Comparison of ENCODE assay signal across 1 cellular context in the genomic region with DNA sequence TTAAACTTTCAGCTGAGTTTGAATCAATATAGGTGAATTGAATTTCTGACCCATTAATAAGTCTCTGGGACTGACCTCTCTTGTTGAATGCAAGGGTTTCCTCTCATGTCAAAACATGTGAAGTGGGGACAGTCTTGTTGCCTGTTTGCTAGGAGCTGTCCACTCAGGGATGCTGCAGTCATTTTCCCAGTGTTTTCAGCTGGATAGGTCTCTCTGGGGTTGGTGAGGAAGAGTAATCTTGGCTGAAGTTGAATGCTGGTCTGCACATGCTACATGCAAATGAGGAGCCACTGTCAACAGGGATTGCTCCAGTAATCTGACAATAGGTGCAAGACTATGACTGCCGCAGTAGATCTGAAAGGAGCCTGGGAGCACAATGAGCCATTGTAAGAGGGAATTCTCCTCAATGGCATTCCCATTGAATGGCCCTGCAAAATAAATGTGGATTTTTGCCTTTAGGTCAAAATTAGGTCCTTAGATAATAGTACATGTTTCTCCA.
TF ChIP-seq lines count a peak whose summit lies in the region.

No MANE protein-coding gene starts in this region.

TF ChIP-seq in Ishikawa, 13 proteins besides CTCF, POLR2A, EP300 and RAD21:
- TF ChIP-seq, protein P1, sequence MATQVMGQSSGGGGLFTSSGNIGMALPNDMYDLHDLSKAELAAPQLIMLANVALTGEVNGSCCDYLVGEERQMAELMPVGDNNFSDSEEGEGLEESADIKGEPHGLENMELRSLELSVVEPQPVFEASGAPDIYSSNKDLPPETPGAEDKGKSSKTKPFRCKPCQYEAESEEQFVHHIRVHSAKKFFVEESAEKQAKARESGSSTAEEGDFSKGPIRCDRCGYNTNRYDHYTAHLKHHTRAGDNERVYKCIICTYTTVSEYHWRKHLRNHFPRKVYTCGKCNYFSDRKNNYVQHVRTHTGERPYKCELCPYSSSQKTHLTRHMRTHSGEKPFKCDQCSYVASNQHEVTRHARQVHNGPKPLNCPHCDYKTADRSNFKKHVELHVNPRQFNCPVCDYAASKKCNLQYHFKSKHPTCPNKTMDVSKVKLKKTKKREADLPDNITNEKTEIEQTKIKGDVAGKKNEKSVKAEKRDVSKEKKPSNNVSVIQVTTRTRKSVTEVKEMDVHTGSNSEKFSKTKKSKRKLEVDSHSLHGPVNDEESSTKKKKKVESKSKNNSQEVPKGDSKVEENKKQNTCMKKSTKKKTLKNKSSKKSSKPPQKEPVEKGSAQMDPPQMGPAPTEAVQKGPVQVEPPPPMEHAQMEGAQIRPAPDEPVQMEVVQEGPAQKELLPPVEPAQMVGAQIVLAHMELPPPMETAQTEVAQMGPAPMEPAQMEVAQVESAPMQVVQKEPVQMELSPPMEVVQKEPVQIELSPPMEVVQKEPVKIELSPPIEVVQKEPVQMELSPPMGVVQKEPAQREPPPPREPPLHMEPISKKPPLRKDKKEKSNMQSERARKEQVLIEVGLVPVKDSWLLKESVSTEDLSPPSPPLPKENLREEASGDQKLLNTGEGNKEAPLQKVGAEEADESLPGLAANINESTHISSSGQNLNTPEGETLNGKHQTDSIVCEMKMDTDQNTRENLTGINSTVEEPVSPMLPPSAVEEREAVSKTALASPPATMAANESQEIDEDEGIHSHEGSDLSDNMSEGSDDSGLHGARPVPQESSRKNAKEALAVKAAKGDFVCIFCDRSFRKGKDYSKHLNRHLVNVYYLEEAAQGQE (IDR thresholded peaks at IDR 0.05; ENCODE audit: low read depth), result peak; percentile 52; the same call in 1 of the 2 replicates
- TF ChIP-seq TEAD4 (IDR thresholded peaks at IDR 0.05), result no peak
TF ChIP-seq in Ishikawa: peak in this region for 1.
